Comparison of ENCODE assay signal across 8 cellular contexts in genomic region chr17:57875109-57876022, GRCh38. TPM values are rescaled to one million over a fixed set of nuclear protein-coding genes. Genes with fewer than 3 reads are reported as not detected.
DNase-seq lines count a peak whose midpoint lies in the region; ATAC-seq and TF ChIP-seq lines count a peak whose summit lies in the region.

No MANE protein-coding gene starts in this region.

- peak overlapping the region; percentile 95 for H3K27ac ChIP-seq in Panc1 (ENCODE audit: low read length)
- peak overlapping the region; percentile 71 to 92 for H3K27ac ChIP-seq in aorta (ENCODE audit: low read depth in 1 of 2, low read length in 2 of 2)

- H3K27ac Mint-ChIP-seq in HFFc6, result peak overlapping the region; percentile 99

- H3K9me3 Mint-ChIP-seq in HFFc6, result no peaks in the 10 kb centered on the region

- in situ Hi-C loops in Panc1 (cut with HindIII; ENCODE audit: low pct_unique_long_range_greater_than_20kb, low sequenced_read_pairs), result no loop called here

- ATAC-seq in Panc1 (peak; percentile 90), aorta (ENCODE audit: low FRiP score) (peak; percentile 96), GM21528 (IDR thresholded peaks at IDR 0.05; ENCODE audit: low FRiP score, unreplicated experiment) (no peak)

- peaks cover 37% of the 10 kb centered on the region; the same call in 1 of the 2 replicates for H3K36me3 Mint-ChIP-seq in HFFc6 (ENCODE audit: low read depth)

- peaks cover 2% of the 10 kb centered on the region for H3K27me3 Mint-ChIP-seq in HFFc6 (ENCODE audit: insufficient read depth)

- no peaks in the 10 kb centered on the region for H3K9me3 ChIP-seq in Panc1 (ENCODE audit: control insufficient read depth, insufficient read depth, low read depth, low read length)
- no peaks in the 10 kb centered on the region for H3K9me3 ChIP-seq in aorta (ENCODE audit: control insufficient read depth, low read length)

- DNase-seq in HFFc6 (peak; percentile 97), Panc1 (ENCODE audit: low read depth, low spot score) (peak; percentile 47), epithelial cell of esophagus (ENCODE audit: low read depth) (peak; percentile 92), mucosa of gallbladder (ENCODE audit: low spot score) (peak; percentile 79), aorta (peak; percentile 94 to 95), cortex of kidney (lab: John Stamatoyannopoulos, UW) (no peak), NCI-H748 treated with DMSO at 0.1 percent for 48 hours (lab: John Stamatoyannopoulos, UW) (no peak)

- H3K27me3 ChIP-seq in Panc1 (ENCODE audit: control insufficient read depth, insufficient read depth, low read length) (no peaks in the 10 kb centered on the region), aorta (ENCODE audit: control insufficient read depth in 1 of 2, insufficient read depth in 2 of 2, low read length in 1 of 2) (no peaks in the 10 kb centered on the region)

- H3K36me3 ChIP-seq in Panc1 (ENCODE audit: control insufficient read depth, insufficient read depth, low read length) (0 out of 2 replicates have a peak, but pooled peaks cover under 1% of the 10 kb centered on the region), aorta (ENCODE audit: control insufficient read depth in 1 of 2, insufficient read depth in 2 of 2, low read length in 1 of 2) (no peaks in the 10 kb centered on the region)

- intact Hi-C loops in Panc1 (cut with micrococcal nuclease; ENCODE audit: unreplicated experiment), result loop anchor here (5.0 kb wide), 1 partner anchor 72 kb away; no protein-coding TSS in a partner anchor
- intact Hi-C loops in aorta (cut with DNase I), result loop anchor here (2.0 to 5.0 kb wide), 3 partner anchors 77 to 111 kb away; partner anchors contain the start of gene CUEDC1 (in 1 of the 2)

- peaks cover 73% of the 10 kb centered on the region for H3K4me1 ChIP-seq in Panc1 (ENCODE audit: control insufficient read depth, insufficient read depth, low read length)
- H3K4me1 ChIP-seq in aorta (ENCODE audit: control insufficient read depth in 1 of 2, insufficient read depth in 2 of 2, low read length in 2 of 2), result no peaks in the 10 kb centered on the region

- CTCF ChIA-PET in Panc1 (lab: Charles Lee), result interaction anchor here (0.6 to 1.4 kb wide), 8 partner anchors 11 to 237 kb away, joined by 3 to 8 read pairs (median 4); no protein-coding TSS in a partner anchor

- peaks cover 86% of the 10 kb centered on the region for H3K4me1 Mint-ChIP-seq in HFFc6 (ENCODE audit: low read depth)

- WGBS in aorta, 2 donors, result 16 to 18% methylated on average over 13 of the region's 13 CpGs

- H3K4me3 ChIP-seq in Panc1 (ENCODE audit: low read depth in 2 of 2, low read length in 2 of 2) (no peak overlapping the region), epithelial cell of esophagus (ENCODE audit: low read length) (no peak overlapping the region), aorta (ENCODE audit: low read length in 2 of 2) (no peak overlapping the region)

- no TSS peak for BruUV-seq in Panc1 (replicated peaks; lab: Mats Ljungman, UMichigan)

- TF ChIP-seq CTCF in HFFc6 (IDR thresholded peaks at IDR 0.05), result peak; percentile 82
- TF ChIP-seq CTCF in Panc1 (IDR thresholded peaks at IDR 0.05), result no peak
- TF ChIP-seq CTCF in epithelial cell of esophagus (IDR thresholded peaks at IDR 0.05; ENCODE audit: insufficient read depth, low read depth, low read length, missing control alignments), result peak; percentile 34

- POLR2A ChIA-PET in Panc1 (lab: Charles Lee), result interaction anchor here (0.6 to 0.7 kb wide), 5 partner anchors 16 to 121 kb away, joined by 3 to 5 read pairs (median 4); no protein-coding TSS in a partner anchor

- peak overlapping the region; percentile 75 for H3K4me3 Mint-ChIP-seq in HFFc6

RNA-seq across cellular contexts. Expression of gene MRPS23, which starts 25.5 kb away (rescaled TPM):
- 10 to 100 TPM; 47.0 to 62.5 (median 56.4) TPM for total RNA-seq in HFFc6 (2021; fragmentation: NEBNext Ultra II Directional; extraction: Animal tissue kit (Norgen Biotek cat#: 25700))
- 85.4 TPM for total RNA-seq in Panc1 (2021; ENCODE audit: unreplicated experiment)
- polyA plus RNA-seq in Panc1 (2012; ENCODE audit: insufficient read length), result 76.8 TPM
- total RNA-seq in mucosa of gallbladder, result 32.5 TPM
- 10 to 100 TPM; 21.6 to 22.8 TPM for total RNA-seq in aorta
- polyA plus RNA-seq in aorta, result 10 to 100 TPM; 22.5 to 39.9 TPM

Comparison
In these comparisons a context has a peak if more than half of its experiments do, and no peak if none do; other contexts are left out.
1. DNase-seq: peak in HFFc6 (single experiment), Panc1 (single experiment), epithelial cell of esophagus (single experiment), mucosa of gallbladder (single experiment) and aorta (2 of 2); none in cortex of kidney (single experiment) and NCI-H748 treated with DMSO at 0.1 percent for 48 hours (single experiment).